ENCODE assay signal across 9 cellular contexts in genomic region chr12:8629486-8630033, GRCh38. TPM values are rescaled to one million over a fixed set of nuclear protein-coding genes. Genes with fewer than 3 reads are reported as not detected.
DNase-seq lines count a peak whose midpoint lies in the region; ATAC-seq and TF ChIP-seq lines count a peak whose summit lies in the region.
"Had no signal": no experiment of that assay in that cellular context is flagged by ENCODE, and none has a peak within 500 bp of the region (broad histone marks: within the 10 kb centered on the region; RNA-seq: fewer than 3 reads in every experiment).

No MANE protein-coding gene starts in this region.

- DNase-seq in HFFc6 (no peak), MM.1S (peak; percentile 81), skeletal muscle cell (ENCODE audit: low read depth) (peak; percentile 17), testis (no peak), Peyer's patch (no peak), SKM-1 treated with dmso at 0.1 percent for 144 hours (lab: John Stamatoyannopoulos, UW; ENCODE audit: unreplicated experiment) (no peak), neural progenitor cell (ENCODE audit: low spot score) (no peak)

- 0 out of 2 replicates have a peak, but pooled peaks cover 3% of the 10 kb centered on the region for H3K27me3 Mint-ChIP-seq in HFFc6 (ENCODE audit: insufficient read depth)
- H3K27me3 Mint-ChIP-seq in neural progenitor cell (ENCODE audit: insufficient read depth, low read depth) = peaks cover 2% of the 10 kb centered on the region

- H3K4me3 ChIP-seq in MM.1S (ENCODE audit: low read length) = no peak overlapping the region
- no peak overlapping the region for H3K4me3 ChIP-seq in skeletal muscle cell (ENCODE audit: low read depth, low read length)
- H3K4me3 ChIP-seq in testis = no peak overlapping the region
- H3K4me3 ChIP-seq in Peyer's patch = no peak overlapping the region
- H3K4me3 ChIP-seq in neural progenitor cell = no peak overlapping the region

- peaks cover 4% of the 10 kb centered on the region; the same call in 1 of the 2 replicates for H3K9me3 Mint-ChIP-seq in HFFc6
- H3K9me3 Mint-ChIP-seq in neural progenitor cell = peaks cover 8% of the 10 kb centered on the region

- no peaks in the 10 kb centered on the region for H3K79me2 ChIP-seq in MM.1S (ENCODE audit: low read length)
- no peaks in the 10 kb centered on the region for H3K79me2 ChIP-seq in neural progenitor cell (ENCODE audit: low read depth)

- H3K36me3 ChIP-seq in MM.1S (replicated peaks; ENCODE audit: insufficient read depth, low read length) (no peaks in the 10 kb centered on the region), testis (ENCODE audit: low read depth, missing control alignments) (no peaks in the 10 kb centered on the region), Peyer's patch (no peaks in the 10 kb centered on the region), neural progenitor cell (no peaks in the 10 kb centered on the region)

- peak; percentile 87 for ATAC-seq in GM18858 (IDR thresholded peaks at IDR 0.05; ENCODE audit: unreplicated experiment)

- WGBS in testis, 2 donors = 15 to 34% methylated on average over 3 of the region's 3 CpGs

- no peak overlapping the region for H3K9ac ChIP-seq in MM.1S (ENCODE audit: low read length)
- no peak overlapping the region for H3K9ac ChIP-seq in neural progenitor cell

- peak overlapping the region; percentile 3; the same call in 1 of the 2 replicates for H3K27ac ChIP-seq in MM.1S (ENCODE audit: low read length)
- no peak overlapping the region for H3K27ac ChIP-seq in testis
- no peak overlapping the region for H3K27ac ChIP-seq in Peyer's patch
- no peak overlapping the region for H3K27ac ChIP-seq in neural progenitor cell

- H3K4me1 ChIP-seq in MM.1S (ENCODE audit: low read length) = peaks cover 16% of the 10 kb centered on the region
- peaks cover 4% of the 10 kb centered on the region for H3K4me1 ChIP-seq in testis
- H3K4me1 ChIP-seq in Peyer's patch = no peaks in the 10 kb centered on the region
- no peaks in the 10 kb centered on the region for H3K4me1 ChIP-seq in neural progenitor cell

- H3K27me3 ChIP-seq in MM.1S (replicated peaks; ENCODE audit: insufficient read depth, low read length) (no peaks in the 10 kb centered on the region), testis (no peaks in the 10 kb centered on the region), Peyer's patch (no peaks in the 10 kb centered on the region), neural progenitor cell (no peaks in the 10 kb centered on the region)

- H3K9me2 ChIP-seq in MM.1S (replicated peaks; ENCODE audit: insufficient read depth, low read length) = no peaks in the 10 kb centered on the region

- H3K4me3 Mint-ChIP-seq in HFFc6 (peak overlapping the region; percentile 44; the same call in 1 of the 2 replicates), neural progenitor cell (no peak overlapping the region)

- peaks cover 11% of the 10 kb centered on the region for H3F3A ChIP-seq in MM.1S (ENCODE audit: insufficient read depth, low read length)
- H3F3A ChIP-seq in neural progenitor cell (ENCODE audit: low read depth) = no peaks in the 10 kb centered on the region

- no peaks in the 10 kb centered on the region for H4K20me1 ChIP-seq in MM.1S (ENCODE audit: insufficient read depth, low read length)
- H4K20me1 ChIP-seq in neural progenitor cell (ENCODE audit: low read depth) = no peaks in the 10 kb centered on the region

- intact Hi-C loops in testis (cut with DNase I; ENCODE audit: low total_unique reads) = no loop called here

- H3K36me3 Mint-ChIP-seq in HFFc6 (ENCODE audit: low read depth) (no peaks in the 10 kb centered on the region), neural progenitor cell (no peaks in the 10 kb centered on the region)

- TF ChIP-seq CTCF in HFFc6 (IDR thresholded peaks at IDR 0.05) (no peak), MM.1S (IDR thresholded peaks at IDR 0.05; ENCODE audit: low read length) (no peak), testis (IDR thresholded peaks at IDR 0.05) (no peak), Peyer's patch (IDR thresholded peaks at IDR 0.05) (no peak), neural progenitor cell (IDR thresholded peaks at IDR 0.05) (no peak)

- H3K4me1 Mint-ChIP-seq in HFFc6 (ENCODE audit: low read depth) (peaks cover 25% of the 10 kb centered on the region), neural progenitor cell (no peaks in the 10 kb centered on the region)

- H3K4me2 ChIP-seq in MM.1S (ENCODE audit: low read depth, low read length) = peak overlapping the region; percentile 7; the same call in 1 of the 2 replicates
- H3K4me2 ChIP-seq in neural progenitor cell = no peak overlapping the region

- H2AFZ ChIP-seq in MM.1S (ENCODE audit: low read length) (no peak overlapping the region), neural progenitor cell (replicated peaks) (no peak overlapping the region)

- H3K9me3 ChIP-seq in MM.1S (replicated peaks; ENCODE audit: insufficient read depth, low read length) (no peaks in the 10 kb centered on the region), testis (no peaks in the 10 kb centered on the region), Peyer's patch (no peaks in the 10 kb centered on the region), neural progenitor cell (ENCODE audit: low read depth) (no peaks in the 10 kb centered on the region)

- TF ChIP-seq POLR2A in testis (IDR thresholded peaks at IDR 0.05) (no peak), Peyer's patch (IDR thresholded peaks at IDR 0.05) (no peak)

- peak overlapping the region; percentile 22; the same call in 1 of the 2 replicates for H3K27ac Mint-ChIP-seq in HFFc6
- H3K27ac Mint-ChIP-seq in neural progenitor cell = no peak overlapping the region

RNA-seq across cellular contexts. Expression of gene AICDA, which starts 16.9 kb away (rescaled TPM):
- total RNA-seq in HFFc6 (2021; fragmentation: NEBNext Ultra II Directional; extraction: Animal tissue kit (Norgen Biotek cat#: 25700)) = not detected
- not detected for total RNA-seq in testis
- 0.11 TPM for polyA plus RNA-seq in testis (ENCODE audit: insufficient read depth, low read depth, low replicate concordance)
- total RNA-seq in Peyer's patch = 1 to 10 TPM in 3 of 4 donors, not detected in 1; 1.8 to 5.4 (median 1.9) TPM
- total RNA-seq in neural progenitor cell (ENCODE audit: low replicate concordance) = not detected in 2 replicates
- total RNA-seq: pulmonary artery endothelial cell had no signal

RNA-seq across cellular contexts. Expression of gene MFAP5, which starts 33.1 kb away (rescaled TPM):
- 100 to 1,000 TPM in 4 of 6 experiments, 10 to 100 TPM in 2; 42.1 to 194 (median 167) TPM for total RNA-seq in HFFc6 (2021; fragmentation: NEBNext Ultra II Directional; extraction: Animal tissue kit (Norgen Biotek cat#: 25700))
- 1 to 10 TPM; 3.8 to 5.9 TPM for total RNA-seq in testis
- polyA plus RNA-seq in testis (ENCODE audit: insufficient read depth, low read depth, low replicate concordance) = 41.1 TPM
- total RNA-seq in Peyer's patch = 10 to 100 TPM; 17.3 to 67.4 (median 32.4) TPM
- total RNA-seq in neural progenitor cell (ENCODE audit: low replicate concordance) = 0.25 TPM in 1 of 2 replicates, not detected in the other

Comparison
In these comparisons a context has a peak if more than half of its experiments do, and no peak if none do; other contexts are left out.
1. DNase-seq: peak in MM.1S (single experiment) and skeletal muscle cell (single experiment); none in HFFc6 (single experiment), testis (single experiment), Peyer's patch (0 of 3), SKM-1 treated with dmso at 0.1 percent for 144 hours (single experiment) and neural progenitor cell (single experiment).